9 cellular contexts compared by ENCODE assay signal in genomic region chr17:38606646-38607611, GRCh38. TPM values are rescaled to one million over a fixed set of nuclear protein-coding genes. Genes with fewer than 3 reads are reported as not detected.
A peak's percentile ranks its signal among the peaks of the same experiment; 100 is the strongest.
DNase-seq lines count a peak whose midpoint lies in the region; ATAC-seq, FAIRE-seq and TF ChIP-seq lines count a peak whose summit lies in the region.
"Had no signal": no experiment of that assay in that cellular context is flagged by ENCODE, and none has a peak within 500 bp of the region (broad histone marks: within the 10 kb centered on the region; RNA-seq: fewer than 3 reads in every experiment).

No MANE protein-coding gene starts in this region.

- intact Hi-C loops in endothelial cell of umbilical vein (cut with micrococcal nuclease): loop anchor here (5.0 kb wide), 1 partner anchor 60 kb away; no protein-coding TSS in a partner anchor

- DNase-seq in CD8-positive, alpha-beta memory T cell: peak in 1 of 5 donors; percentile 24
- peak; percentile 47 for DNase-seq in NCI-H446 treated with DMSO at 0.1 percent for 48 hours (lab: John Stamatoyannopoulos, UW)
- DNase-seq in endothelial cell of umbilical vein (ENCODE audit: low read depth, low spot score): no peak
- DNase-seq in nucleus accumbens (lab: John Stamatoyannopoulos, UW): peak in 52 of 56 donors; percentile 34 to 92 (median 73)
- no peak for DNase-seq in AG20443 (ENCODE audit: low spot score)
- no peak for DNase-seq in germinal center (ENCODE audit: low spot score)
- DNase-seq in stimulated activated CD4-positive, alpha-beta T cell treated with anti-CD3 and anti-CD28 coated beads, Interleukin-1b, Interleukin-23, amount 100 ng/mL, for 48 hours: no peak

- peaks cover 45% of the 10 kb centered on the region for H3K27me3 ChIP-seq in CD8-positive, alpha-beta memory T cell (ENCODE audit: insufficient read depth, low read length, poor library complexity, severe bottlenecking)
- H3K27me3 ChIP-seq in endothelial cell of umbilical vein (ENCODE audit: control insufficient read depth in 2 of 2, insufficient read depth in 2 of 2, low read length in 2 of 2): peaks cover 28 to 39% of the 10 kb centered on the region in 2 experiments

- H3K27ac ChIP-seq in CD8-positive, alpha-beta memory T cell (ENCODE audit: low read depth, low read length): no peak overlapping the region
- no peak overlapping the region for H3K27ac ChIP-seq in endothelial cell of umbilical vein (ENCODE audit: insufficient read depth, low read depth, low read length)

- H3K9me3 Mint-ChIP-seq in CD8-positive, alpha-beta memory T cell: peaks cover 0 to 2% (median 0%) of the 10 kb centered on the region in 5 donors

- no TSS peak for BruUV-seq in endothelial cell of umbilical vein (replicated peaks; lab: Mats Ljungman, UMichigan)

- TF ChIP-seq POLR2A in endothelial cell of umbilical vein (IDR thresholded peaks at IDR 0.05; ENCODE audit: low read depth, low read length): no peak

- CTCF ChIA-PET in CD8-positive, alpha-beta memory T cell (lab: Charles Lee): interaction anchor here (0.8 to 1.9 kb wide), 5 partner anchors 9 to 60 kb away, joined by 3 to 10 read pairs (median 4); no protein-coding TSS in a partner anchor
- CTCF ChIA-PET in endothelial cell of umbilical vein (lab: Charles Lee): interaction anchor here (0.9 to 4.5 kb wide), 4 partner anchors 13 to 61 kb away, joined by 3 to 19 read pairs (median 4); no protein-coding TSS in a partner anchor

- FAIRE-seq in endothelial cell of umbilical vein (lab: Jason Lieb, UNC): no peak
- FAIRE-seq: GM19239 had no signal

- H3K9me3 ChIP-seq in CD8-positive, alpha-beta memory T cell (ENCODE audit: low read length): no peaks in the 10 kb centered on the region
- H3K9me3 ChIP-seq in endothelial cell of umbilical vein (replicated peaks; ENCODE audit: control insufficient read depth, insufficient read depth, low read length): no peaks in the 10 kb centered on the region

- H2AFZ ChIP-seq in endothelial cell of umbilical vein (ENCODE audit: low read depth, low read length): no peak overlapping the region

- dilution Hi-C loops in endothelial cell of umbilical vein (cut with MboI; ENCODE audit: extremely low pct_ligation_motif_present, low sequenced_read_pairs): no loop called here

- no peak overlapping the region for H3K9ac ChIP-seq in endothelial cell of umbilical vein (replicated peaks; ENCODE audit: extremely low read depth, insufficient read depth, low read length)

- H3K36me3 ChIP-seq in CD8-positive, alpha-beta memory T cell (ENCODE audit: insufficient read depth, low read length): no peaks in the 10 kb centered on the region
- H3K36me3 ChIP-seq in endothelial cell of umbilical vein (ENCODE audit: control insufficient read depth in 2 of 2, extremely low read depth in 1 of 2, insufficient read depth in 2 of 2, low read length in 2 of 2): no peaks in the 10 kb centered on the region

- TF ChIP-seq CTCF in endothelial cell of umbilical vein (IDR thresholded peaks at IDR 0.05; ENCODE audit: extremely low read depth in 1 of 2, insufficient read depth in 1 of 2, low read depth in 1 of 2, low read length in 2 of 2): no peak

- no peaks in the 10 kb centered on the region for H3K36me3 Mint-ChIP-seq in CD8-positive, alpha-beta memory T cell

- no peak overlapping the region for H3K4me3 ChIP-seq in CD8-positive, alpha-beta memory T cell (ENCODE audit: low read length)
- H3K4me3 ChIP-seq in endothelial cell of umbilical vein (replicated peaks in 1 of 3; ENCODE audit: insufficient read depth in 1 of 3, low read depth in 1 of 3, low read length in 3 of 3): no peak overlapping the region

- H3K9me1 ChIP-seq in endothelial cell of umbilical vein (replicated peaks; ENCODE audit: control insufficient read depth, extremely low read depth, insufficient read depth, low read length): no peaks in the 10 kb centered on the region

- H3K4me1 ChIP-seq in CD8-positive, alpha-beta memory T cell (ENCODE audit: insufficient read depth, low read length): peaks cover 9% of the 10 kb centered on the region
- no peaks in the 10 kb centered on the region for H3K4me1 ChIP-seq in endothelial cell of umbilical vein (ENCODE audit: control insufficient read depth, extremely low read depth, insufficient read depth, low read length)

- H3K4me3 Mint-ChIP-seq in CD8-positive, alpha-beta memory T cell: peak overlapping the region; percentile 26 to 87 (median 73)

- H3K27ac Mint-ChIP-seq in CD8-positive, alpha-beta memory T cell: peak overlapping the region in 1 of 8 donors; percentile 11

- H3K4me2 ChIP-seq in endothelial cell of umbilical vein (ENCODE audit: insufficient read depth, low read length): no peak overlapping the region

- H4K20me1 ChIP-seq in endothelial cell of umbilical vein (replicated peaks; ENCODE audit: control insufficient read depth, extremely low read depth, insufficient read depth, low read length): no peaks in the 10 kb centered on the region

- ATAC-seq in HG03280 (IDR thresholded peaks at IDR 0.05; ENCODE audit: unreplicated experiment): no peak

- peaks cover 51 to 62% of the 10 kb centered on the region in 2 donors for H3K27me3 Mint-ChIP-seq in CD8-positive, alpha-beta memory T cell

- POLR2A ChIA-PET in CD8-positive, alpha-beta memory T cell (lab: Charles Lee): interaction anchor here (0.6 kb wide), 1 partner anchor 611 kb away, joined by 3 read pairs; no protein-coding TSS in a partner anchor
- POLR2A ChIA-PET in endothelial cell of umbilical vein (lab: Charles Lee): no interaction called here

- no peaks in the 10 kb centered on the region for H3K79me2 ChIP-seq in endothelial cell of umbilical vein (ENCODE audit: control insufficient read depth, insufficient read depth, low read length)

- peaks cover 8 to 28% (median 12%) of the 10 kb centered on the region in 3 donors for H3K4me1 Mint-ChIP-seq in CD8-positive, alpha-beta memory T cell

TF ChIP-seq in endothelial cell of umbilical vein, 7 proteins besides CTCF, POLR2A, EP300 and RAD21:
- TF ChIP-seq MAX (IDR thresholded peaks at IDR 0.05; ENCODE audit: insufficient read depth, insufficient read length): no peak
- TF ChIP-seq EZH2 (IDR thresholded peaks at IDR 0.05; ENCODE audit: borderline replicate concordance, low read depth, low read length, severe bottlenecking): peak; percentile 42
TF ChIP-seq in endothelial cell of umbilical vein: peak in this region for 1.

RNA-seq across cellular contexts. Expression of gene SRCIN1, which starts 1.2 kb away (rescaled TPM):
- under 1 TPM; 0.04 to 0.50 TPM for total RNA-seq in CD8-positive, alpha-beta memory T cell
- not detected for polyA plus RNA-seq in CD8-positive, alpha-beta memory T cell
- total RNA-seq in endothelial cell of umbilical vein: 0.12 and 0.35 TPM in 2 replicates
- 0.15 and 0.37 TPM in 2 replicates for polyA plus RNA-seq in endothelial cell of umbilical vein
- 0.04 TPM in 2 replicates for polyA plus RNA-seq in endothelial cell of umbilical vein (2011; cell fraction: cytosol; rRNA removed)
- polyA plus RNA-seq in endothelial cell of umbilical vein (2011; cell fraction: nucleus; rRNA removed): 0.24 and 0.29 TPM in 2 replicates
- 0.08 and 0.37 TPM in 2 replicates for polyA plus RNA-seq in endothelial cell of umbilical vein (2012)
- 0.19 and 0.32 TPM in 2 replicates for polyA minus RNA-seq in endothelial cell of umbilical vein
- polyA minus RNA-seq in endothelial cell of umbilical vein (2011; cell fraction: cytosol; rRNA and poly(A)+ RNA removed): 1.3 TPM
- 0.43 TPM in 1 of 2 replicates, not detected in the other for polyA minus RNA-seq in endothelial cell of umbilical vein (2011; cell fraction: nucleus; rRNA and poly(A)+ RNA removed)

Comparison
In these comparisons a context has a peak if more than half of its experiments do, and no peak if none do; other contexts are left out.
1. DNase-seq: peak in NCI-H446 treated with DMSO at 0.1 percent for 48 hours (single experiment) and nucleus accumbens (52 of 56); none in endothelial cell of umbilical vein (single experiment), AG20443 (single experiment), germinal center (single experiment) and stimulated activated CD4-positive, alpha-beta T cell treated with anti-CD3 and anti-CD28 coated beads, Interleukin-1b, Interleukin-23, amount 100 ng/mL, for 48 hours (single experiment).